Comparison of ENCODE assay signal across 12 cellular contexts in genomic region chr15:90553248-90553745, GRCh38. TPM values are rescaled to one million over a fixed set of nuclear protein-coding genes. Genes with fewer than 3 reads are reported as not detected.
DNase-seq lines count a peak whose midpoint lies in the region; ATAC-seq, FAIRE-seq and TF ChIP-seq lines count a peak whose summit lies in the region.
"Had no signal": no experiment of that assay in that cellular context is flagged by ENCODE, and none has a peak within 500 bp of the region (broad histone marks: within the 10 kb centered on the region; RNA-seq: fewer than 3 reads in every experiment).

No MANE protein-coding gene starts in this region.

- peak overlapping the region; percentile 99 for H3K27ac Mint-ChIP-seq in astrocyte (ENCODE audit: unreplicated experiment)
- H3K27ac Mint-ChIP-seq in stimulated activated memory B cell treated with anti-CD40 and anti-IgM and Interleukin-4, amounts not matched to agents 10 μg/mL and 1 μg/mL and 100 μg/mL, for 72 hours, result no peak overlapping the region

- H3K4me1 ChIP-seq in astrocyte (ENCODE audit: insufficient read depth, low read length) (peaks cover 41% of the 10 kb centered on the region), right cardiac atrium (ENCODE audit: control insufficient read depth, insufficient read depth, low read length) (peaks cover 19% of the 10 kb centered on the region), stomach smooth muscle (ENCODE audit: control insufficient read depth, insufficient read depth, low read length) (peaks cover 31% of the 10 kb centered on the region), MM.1S (ENCODE audit: low read length) (peaks cover 3% of the 10 kb centered on the region; the same call in 1 of the 2 replicates)

- intact Hi-C loops in right cardiac atrium (cut with DNase I), result no loop called here

- H2AFZ ChIP-seq in astrocyte (ENCODE audit: low read depth, low read length) (peak overlapping the region; percentile 10), MM.1S (ENCODE audit: low read length) (no peak overlapping the region)
- H2AFZ ChIP-seq: parathyroid adenoma had no signal

- no peak for TF ChIP-seq CTCF in astrocyte (IDR thresholded peaks at IDR 0.05; ENCODE audit: insufficient read depth, low read depth, low read length)
- no peak for TF ChIP-seq CTCF in MM.1S (IDR thresholded peaks at IDR 0.05; ENCODE audit: low read length)

- H3K27me3 ChIP-seq in astrocyte (ENCODE audit: insufficient read depth, low read length), result no peaks in the 10 kb centered on the region
- H3K27me3 ChIP-seq in right cardiac atrium (ENCODE audit: control insufficient read depth, insufficient read depth), result no peaks in the 10 kb centered on the region
- H3K27me3 ChIP-seq in stomach smooth muscle (ENCODE audit: control insufficient read depth in 1 of 2, insufficient read depth in 2 of 2, low read length in 2 of 2), result no peaks in the 10 kb centered on the region
- H3K27me3 ChIP-seq in MM.1S (replicated peaks; ENCODE audit: insufficient read depth, low read length), result no peaks in the 10 kb centered on the region

- no peaks in the 10 kb centered on the region for H3F3A ChIP-seq in MM.1S (ENCODE audit: insufficient read depth, low read length)

- no peaks in the 10 kb centered on the region for H3K9me3 Mint-ChIP-seq in astrocyte (ENCODE audit: unreplicated experiment)
- H3K9me3 Mint-ChIP-seq in stimulated activated memory B cell treated with anti-CD40 and anti-IgM and Interleukin-4, amounts not matched to agents 10 μg/mL and 1 μg/mL and 100 μg/mL, for 72 hours, result no peaks in the 10 kb centered on the region

- H3K9ac ChIP-seq in astrocyte (ENCODE audit: low read length), result peak overlapping the region; percentile 78
- H3K9ac ChIP-seq in stomach smooth muscle (ENCODE audit: low read length in 2 of 2), result peak overlapping the region in 1 of 2 donors; percentile 39
- no peak overlapping the region for H3K9ac ChIP-seq in MM.1S (ENCODE audit: low read length)
- H3K9ac ChIP-seq: parathyroid adenoma had no signal

- H3K9me2 ChIP-seq in MM.1S (replicated peaks; ENCODE audit: insufficient read depth, low read length), result no peaks in the 10 kb centered on the region

- no peaks in the 10 kb centered on the region for H3K36me3 Mint-ChIP-seq in astrocyte (ENCODE audit: low read depth, unreplicated experiment)
- peaks cover 5% of the 10 kb centered on the region for H3K36me3 Mint-ChIP-seq in stimulated activated memory B cell treated with anti-CD40 and anti-IgM and Interleukin-4, amounts not matched to agents 10 μg/mL and 1 μg/mL and 100 μg/mL, for 72 hours

- H3K4me2 ChIP-seq in astrocyte (ENCODE audit: low read length) (peak overlapping the region; percentile 75), MM.1S (ENCODE audit: low read depth, low read length) (no peak overlapping the region)

- 26% methylated on average over 7 of the region's 7 CpGs for WGBS in right cardiac atrium

- H3K27ac ChIP-seq in astrocyte (ENCODE audit: low read depth, low read length) (peak overlapping the region; percentile 92), right cardiac atrium (ENCODE audit: low read length) (peak overlapping the region; percentile 86), stomach smooth muscle (ENCODE audit: low read length) (peak overlapping the region; percentile 50), MM.1S (ENCODE audit: low read length) (no peak overlapping the region)

- ATAC-seq in right cardiac atrium (peak; percentile 60 to 62), GM18519 (IDR thresholded peaks at IDR 0.05; ENCODE audit: low FRiP score, unreplicated experiment) (no peak)
- ATAC-seq in stimulated activated memory B cell treated with anti-CD40 and anti-IgM and Interleukin-4, amounts not matched to agents 10 μg/mL and 1 μg/mL and 100 μg/mL, for 72 hours, result no peak

- H3K9me3 ChIP-seq in astrocyte (ENCODE audit: insufficient read depth, low read depth, low read length) (no peaks in the 10 kb centered on the region), right cardiac atrium (ENCODE audit: control insufficient read depth, low read length) (no peaks in the 10 kb centered on the region), stomach smooth muscle (ENCODE audit: control insufficient read depth in 2 of 2, low read length in 2 of 2) (no peaks in the 10 kb centered on the region), MM.1S (replicated peaks; ENCODE audit: insufficient read depth, low read length) (no peaks in the 10 kb centered on the region)

- H3K27me3 Mint-ChIP-seq in astrocyte (ENCODE audit: low read depth, unreplicated experiment), result no peaks in the 10 kb centered on the region
- H3K27me3 Mint-ChIP-seq in stimulated activated memory B cell treated with anti-CD40 and anti-IgM and Interleukin-4, amounts not matched to agents 10 μg/mL and 1 μg/mL and 100 μg/mL, for 72 hours, result no peaks in the 10 kb centered on the region

- H3K4me3 Mint-ChIP-seq in astrocyte (ENCODE audit: unreplicated experiment), result peak overlapping the region; percentile 55
- H3K4me3 Mint-ChIP-seq in stimulated activated memory B cell treated with anti-CD40 and anti-IgM and Interleukin-4, amounts not matched to agents 10 μg/mL and 1 μg/mL and 100 μg/mL, for 72 hours, result no peak overlapping the region

- H3K36me3 ChIP-seq in astrocyte (ENCODE audit: insufficient read depth, low read length) (no peaks in the 10 kb centered on the region), stomach smooth muscle (ENCODE audit: control insufficient read depth in 2 of 2, insufficient read depth in 2 of 2, low read length in 2 of 2) (peaks cover 0 to under 1% of the 10 kb centered on the region in 2 donors), MM.1S (replicated peaks; ENCODE audit: insufficient read depth, low read length) (no peaks in the 10 kb centered on the region)

- DNase-seq in Daoy (ENCODE audit: low read depth) (peak; percentile 31), astrocyte (ENCODE audit: low read depth) (peak; percentile 74), right cardiac atrium (peak in 1 of 3 donors; percentile 30), MM.1S (no peak)
- no peak for DNase-seq in activated CD4-positive, CD25-positive, alpha-beta regulatory T cell treated with anti-CD3 and anti-CD28 coated beads, Interleukin-2, amount 50 U/mL, for 72 hours
- DNase-seq: activated gamma-delta T cell, NCI-H2081 treated with DMSO at 0.1 percent for 48 hours, SW 1271 had no signal

- peak overlapping the region; percentile 15 for H3K4me3 ChIP-seq in astrocyte (ENCODE audit: insufficient read depth, low read depth, low read length)
- peak overlapping the region; percentile 2 for H3K4me3 ChIP-seq in right cardiac atrium (ENCODE audit: low read length)
- peak overlapping the region in 1 of 2 donors; percentile 15 for H3K4me3 ChIP-seq in stomach smooth muscle (ENCODE audit: low read length in 2 of 2)
- H3K4me3 ChIP-seq in MM.1S (ENCODE audit: low read length), result no peak overlapping the region

- H3K79me2 ChIP-seq in astrocyte (ENCODE audit: insufficient read depth, low read length), result peaks cover 14% of the 10 kb centered on the region
- H3K79me2 ChIP-seq in MM.1S (ENCODE audit: low read length), result no peaks in the 10 kb centered on the region

- H4K20me1 ChIP-seq in astrocyte (ENCODE audit: insufficient read depth, low read length) (no peaks in the 10 kb centered on the region), MM.1S (ENCODE audit: insufficient read depth, low read length) (no peaks in the 10 kb centered on the region)

- no peak for FAIRE-seq in astrocyte (lab: Jason Lieb, UNC)

- peaks cover 30% of the 10 kb centered on the region for H3K4me1 Mint-ChIP-seq in astrocyte (ENCODE audit: low read depth, unreplicated experiment)
- peaks cover 55% of the 10 kb centered on the region for H3K4me1 Mint-ChIP-seq in stimulated activated memory B cell treated with anti-CD40 and anti-IgM and Interleukin-4, amounts not matched to agents 10 μg/mL and 1 μg/mL and 100 μg/mL, for 72 hours

RNA-seq across cellular contexts. Expression of gene CRTC3, which starts 23.6 kb away (rescaled TPM):
- 7.0 TPM in 2 replicates for total RNA-seq in Daoy (2014; rRNA removed; shearing (Covaris generic))
- total RNA-seq in astrocyte (21.4 and 22.2 TPM in 2 replicates), right cardiac atrium (10 to 100 TPM; 27.2 to 35.5 (median 30.6) TPM)
- 15.1 TPM for polyA plus RNA-seq in right cardiac atrium

Comparison
In these comparisons a context has a peak if more than half of its experiments do, and no peak if none do; other contexts are left out.
1. DNase-seq: peak in Daoy (single experiment) and astrocyte (single experiment); none in activated CD4-positive, CD25-positive, alpha-beta regulatory T cell treated with anti-CD3 and anti-CD28 coated beads, Interleukin-2, amount 50 U/mL, for 72 hours (single experiment) and MM.1S (single experiment).
2. ATAC-seq: peak in right cardiac atrium (2 of 2); none in stimulated activated memory B cell treated with anti-CD40 and anti-IgM and Interleukin-4, amounts not matched to agents 10 μg/mL and 1 μg/mL and 100 μg/mL, for 72 hours (single experiment) and GM18519 (single experiment).